In the genomic region with DNA sequence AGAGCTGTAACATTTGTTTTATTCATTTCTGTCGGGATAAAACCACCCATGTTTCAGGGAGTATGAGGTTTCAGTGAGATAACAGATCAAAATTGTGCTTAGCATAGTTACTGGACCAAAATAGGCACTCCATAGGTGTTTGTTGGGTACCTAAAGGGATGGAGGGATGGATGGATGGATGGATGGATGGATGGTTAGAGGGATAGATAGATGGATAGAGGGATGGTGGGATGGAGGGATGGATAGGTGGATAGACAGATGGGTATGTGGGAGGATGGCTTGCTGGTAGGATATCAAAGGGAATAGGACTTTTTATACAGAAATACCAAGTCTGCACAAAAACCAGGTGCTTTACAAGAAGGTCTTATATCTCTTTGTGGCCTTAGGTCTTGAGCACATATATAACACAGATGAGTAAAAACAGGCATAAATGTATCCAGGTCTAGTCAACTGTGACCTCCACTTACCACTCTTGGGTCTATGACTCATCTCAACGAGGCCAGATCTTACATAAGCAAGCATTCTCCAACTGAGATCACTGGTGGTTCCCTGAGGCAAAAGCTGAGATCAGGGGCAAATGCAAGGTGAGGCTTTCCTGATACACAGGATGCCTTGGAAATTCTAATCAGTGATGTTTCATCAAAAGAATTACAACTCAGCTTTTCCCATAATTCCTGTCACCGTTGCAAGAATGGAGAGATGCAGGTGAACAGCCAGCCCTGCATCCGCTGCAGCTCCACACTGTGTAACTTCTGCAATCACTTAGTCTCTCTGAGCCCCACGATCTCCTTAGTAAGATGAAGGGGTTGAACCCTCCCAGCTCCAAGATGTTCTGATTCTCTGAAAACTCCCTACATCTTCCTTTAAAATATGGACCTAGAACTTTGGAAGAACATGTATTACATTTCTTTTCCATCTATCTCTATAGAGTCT, we compare ENCODE assay signal across 8 cellular contexts. TPM values are rescaled to one million over a fixed set of nuclear protein-coding genes. Genes with fewer than 3 reads are reported as not detected.
DNase-seq lines count a peak whose midpoint lies in the region; ATAC-seq, FAIRE-seq and TF ChIP-seq lines count a peak whose summit lies in the region.

No MANE protein-coding gene starts in this region.

- peaks cover 24 to 29% of the 10 kb centered on the region in 2 donors for H3K36me3 Mint-ChIP-seq in CD14-positive monocyte
- peaks cover 0 to 1% of the 10 kb centered on the region in 2 donors for H3K36me3 Mint-ChIP-seq in activated T-cell treated with anti-CD3 and anti-CD28 coated beads, Interleukin-2, amount 50 U/mL, for 72 hours (ENCODE audit: insufficient read depth in 2 of 2)
- no peaks in the 10 kb centered on the region for H3K36me3 Mint-ChIP-seq in H9 (ENCODE audit: insufficient read depth in 1 of 3, low read depth in 3 of 3)
- H3K36me3 Mint-ChIP-seq in CD4-positive, alpha-beta memory T cell, result no peaks in the 10 kb centered on the region

- no peak overlapping the region for H3K14ac ChIP-seq in H9 (ENCODE audit: insufficient read depth, low read length)

- H3K27me3 Mint-ChIP-seq in CD14-positive monocyte (ENCODE audit: low read depth in 3 of 3) (peaks cover 0 to 6% (median 0%) of the 10 kb centered on the region in 3 donors), H9 (ENCODE audit: low read depth) (no peaks in the 10 kb centered on the region)
- peaks cover 61% of the 10 kb centered on the region for H3K27me3 Mint-ChIP-seq in activated T-cell treated with anti-CD3 and anti-CD28 coated beads, Interleukin-2, amount 50 U/mL, for 72 hours (ENCODE audit: low read depth)
- peaks cover 0 to 1% of the 10 kb centered on the region in 2 donors for H3K27me3 Mint-ChIP-seq in CD4-positive, alpha-beta memory T cell

- H3K4me1 Mint-ChIP-seq in CD14-positive monocyte, result peaks cover 44% of the 10 kb centered on the region
- H3K4me1 Mint-ChIP-seq in activated T-cell treated with anti-CD3 and anti-CD28 coated beads, Interleukin-2, amount 50 U/mL, for 72 hours (ENCODE audit: low read depth), result peaks cover 20% of the 10 kb centered on the region
- H3K4me1 Mint-ChIP-seq in H9, result peaks cover 15% of the 10 kb centered on the region in 2 experiments
- H3K4me1 Mint-ChIP-seq in CD4-positive, alpha-beta memory T cell, result peaks cover 0 to 1% (median 0%) of the 10 kb centered on the region in 4 donors

- peak overlapping the region; percentile 76 to 94 (median 89) for H3K27ac Mint-ChIP-seq in CD14-positive monocyte
- H3K27ac Mint-ChIP-seq in activated T-cell treated with anti-CD3 and anti-CD28 coated beads, Interleukin-2, amount 50 U/mL, for 72 hours, result peak overlapping the region; percentile 98
- H3K27ac Mint-ChIP-seq in H9, result no peak overlapping the region
- peak overlapping the region in 2 of 7 donors; percentile 17 to 34 for H3K27ac Mint-ChIP-seq in CD4-positive, alpha-beta memory T cell

- H3K56ac ChIP-seq in H9 (ENCODE audit: insufficient read length, low read depth, low read length), result no peak overlapping the region

- H3K4me2 ChIP-seq in H9 (ENCODE audit: insufficient read depth, insufficient read length, low read length), result no peak overlapping the region

- no peak overlapping the region for H2AFZ ChIP-seq in H9 (ENCODE audit: low read length)

- no peak overlapping the region for H3T11ph ChIP-seq in H9 (ENCODE audit: low read length)

- H3K4me1 ChIP-seq in H9 (ENCODE audit: insufficient read depth, low read length), result peaks cover 8% of the 10 kb centered on the region
- no peaks in the 10 kb centered on the region for H3K4me1 ChIP-seq in CD4-positive, alpha-beta memory T cell (ENCODE audit: insufficient read depth, low read length)

- peak; percentile 81 for ATAC-seq in HG03175 (IDR thresholded peaks at IDR 0.05; ENCODE audit: unreplicated experiment)
- peak; percentile 98 to 99 for ATAC-seq in activated T-cell treated with anti-CD3 and anti-CD28 coated beads, Interleukin-2, amount 50 U/mL, for 72 hours (replicated peaks in 1 of 2)

- H3K27me3 ChIP-seq in H9 (ENCODE audit: insufficient read depth, low read length), result no peaks in the 10 kb centered on the region
- no peaks in the 10 kb centered on the region for H3K27me3 ChIP-seq in CD4-positive, alpha-beta memory T cell (ENCODE audit: insufficient read depth, low read length)

- no peaks in the 10 kb centered on the region for H3K79me2 ChIP-seq in H9 (ENCODE audit: insufficient read depth, low read length)

- H3K9me3 ChIP-seq in H9 (ENCODE audit: control insufficient read depth, low read depth, low read length), result no peaks in the 10 kb centered on the region
- no peaks in the 10 kb centered on the region for H3K9me3 ChIP-seq in CD4-positive, alpha-beta memory T cell (ENCODE audit: control insufficient read depth in 1 of 2, low read length in 2 of 2)

- no peak overlapping the region for H2AK5ac ChIP-seq in H9 (ENCODE audit: insufficient read length, low read length)

- H2BK15ac ChIP-seq in H9 (ENCODE audit: low read depth, low read length), result no peak overlapping the region

- no peak overlapping the region for H3K4ac ChIP-seq in H9 (ENCODE audit: low read depth, low read length)

- CTCF ChIA-PET in CD4-positive, alpha-beta memory T cell (lab: Charles Lee; ENCODE audit: partially characterized antibody), result no interaction called here

- H4K8ac ChIP-seq in H9 (replicated peaks; ENCODE audit: insufficient read length, low read depth, low read length), result no peak overlapping the region

- no peaks in the 10 kb centered on the region for H3K23me2 ChIP-seq in H9 (ENCODE audit: insufficient read length, low read depth, low read length, poor library complexity, severe bottlenecking)

- H2BK12ac ChIP-seq in H9 (ENCODE audit: insufficient read length, low read depth, low read length), result no peak overlapping the region

- no peak overlapping the region for H3K4me3 Mint-ChIP-seq in CD14-positive monocyte
- peak overlapping the region; percentile 25 to 79 for H3K4me3 Mint-ChIP-seq in activated T-cell treated with anti-CD3 and anti-CD28 coated beads, Interleukin-2, amount 50 U/mL, for 72 hours
- no peak overlapping the region for H3K4me3 Mint-ChIP-seq in H9
- H3K4me3 Mint-ChIP-seq in CD4-positive, alpha-beta memory T cell, result no peak overlapping the region

- no peak overlapping the region for H4K91ac ChIP-seq in H9 (ENCODE audit: insufficient read length, low read depth, low read length)

- no peak overlapping the region for H3K18ac ChIP-seq in H9 (ENCODE audit: insufficient read length, low read depth, low read length)

- H3K27ac ChIP-seq in H9 (ENCODE audit: insufficient read length, low read depth, low read length), result no peak overlapping the region
- no peak overlapping the region for H3K27ac ChIP-seq in CD4-positive, alpha-beta memory T cell (ENCODE audit: low read depth, low read length)

- WGBS in H9 (ENCODE audit: extremely low coverage, insufficient read length, low lambda C conversion rate), result no CpG with 5 or more reads among the region's 5 CpGs

- H4K5ac ChIP-seq in H9 (ENCODE audit: insufficient read length, low read depth, low read length), result no peak overlapping the region

- FAIRE-seq in GM19239 (lab: Jason Lieb, UNC), result peak; percentile 97

- no peak overlapping the region for H3K23ac ChIP-seq in H9 (ENCODE audit: insufficient read length, low read depth, low read length)

- H4K20me1 ChIP-seq in H9 (ENCODE audit: control insufficient read depth, insufficient read depth, insufficient read length), result no peaks in the 10 kb centered on the region

- no peak overlapping the region for H3K4me3 ChIP-seq in CD4-positive, alpha-beta memory T cell (ENCODE audit: low read length in 2 of 2)

- no peak overlapping the region for H2BK120ac ChIP-seq in H9 (ENCODE audit: low read depth, low read length, poor library complexity, severe bottlenecking)

- POLR2A ChIA-PET in CD4-positive, alpha-beta memory T cell (lab: Charles Lee; ENCODE audit: partially characterized antibody), result no interaction called here

- no peak overlapping the region for H2BK5ac ChIP-seq in H9 (ENCODE audit: insufficient read length, low read length)

- intact Hi-C loops in CD14-positive monocyte (cut with micrococcal nuclease), result no loop called here
- intact Hi-C loops in CD4-positive, alpha-beta memory T cell (cut with micrococcal nuclease), result no loop called here

- DNase-seq in CD14-positive monocyte (ENCODE audit: low spot score), result peak; percentile 66
- peak; percentile 38 for DNase-seq in GM19239 (ENCODE audit: insufficient read length, low spot score)
- peak; percentile 70 to 75 for DNase-seq in activated T-cell treated with anti-CD3 and anti-CD28 coated beads, Interleukin-2, amount 50 U/mL, for 72 hours
- DNase-seq in stimulated activated CD8-positive, alpha-beta memory T cell treated with anti-CD3 and anti-CD28 coated beads, Interleukin-4, amount 100 ng/mL, for 48 hours, result peak; percentile 50
- DNase-seq in H9, result no peak
- DNase-seq in CD4-positive, alpha-beta memory T cell, result no peak
- no peak for DNase-seq in iPS-NIHi7 (ENCODE audit: extremely low spot score)

- TF ChIP-seq CTCF in CD14-positive monocyte (IDR thresholded peaks at IDR 0.05) (no peak), H9 (conservative IDR thresholded peaks at IDR 0.05) (no peak)

- no peak overlapping the region for H2BK20ac ChIP-seq in H9 (ENCODE audit: low read depth, low read length, poor library complexity, severe bottlenecking)

- H3K79me1 ChIP-seq in H9 (ENCODE audit: insufficient read depth, low read depth, low read length, poor library complexity, severe bottlenecking), result no peaks in the 10 kb centered on the region

- no peaks in the 10 kb centered on the region for H3K36me3 ChIP-seq in CD4-positive, alpha-beta memory T cell (ENCODE audit: insufficient read depth, low read length)

- H3K9me3 Mint-ChIP-seq in CD14-positive monocyte (peaks cover 0 to 3% (median 0%) of the 10 kb centered on the region in 7 donors), H9 (no peaks in the 10 kb centered on the region; a peak in 1 of 5 replicates)
- H3K9me3 Mint-ChIP-seq in activated T-cell treated with anti-CD3 and anti-CD28 coated beads, Interleukin-2, amount 50 U/mL, for 72 hours, result no peaks in the 10 kb centered on the region
- H3K9me3 Mint-ChIP-seq in CD4-positive, alpha-beta memory T cell, result no peaks in the 10 kb centered on the region

- no peak overlapping the region for H3K9ac ChIP-seq in H9 (ENCODE audit: extremely low read depth, insufficient read length, low read length)

RNA-seq across cellular contexts. Expression of a gene that starts 32.0 kb away (rescaled TPM):
- polyA plus RNA-seq in CD14-positive monocyte, result 100 to 1,000 TPM; 331 to 347 TPM
- under 1 TPM; 0.12 to 0.46 TPM for total RNA-seq in activated T-cell treated with anti-CD3 and anti-CD28 coated beads, Interleukin-2, amount 50 U/mL, for 72 hours
- total RNA-seq in H9 (2021), result 1.8 and 1.9 TPM in 2 replicates
- total RNA-seq in CD4-positive, alpha-beta memory T cell, result 1 to 10 TPM; 1.2 to 1.7 TPM
- under 1 TPM; 0.25 to 0.57 TPM for polyA plus RNA-seq in CD4-positive, alpha-beta memory T cell

RNA-seq across cellular contexts. Expression of a gene that starts 56.1 kb away (rescaled TPM):
- 1 to 10 TPM; 3.3 to 3.7 TPM for polyA plus RNA-seq in CD14-positive monocyte
- 10 to 100 TPM; 27.0 to 28.9 TPM for total RNA-seq in activated T-cell treated with anti-CD3 and anti-CD28 coated beads, Interleukin-2, amount 50 U/mL, for 72 hours
- total RNA-seq in H9 (2021), result 30.0 and 32.7 TPM in 2 replicates
- total RNA-seq in CD4-positive, alpha-beta memory T cell, result 10 to 100 TPM; 21.1 to 22.6 TPM
- 1 to 10 TPM; 4.8 to 5.9 TPM for polyA plus RNA-seq in CD4-positive, alpha-beta memory T cell

Comparison
In these comparisons a context has a peak if more than half of its experiments do, and no peak if none do; other contexts are left out.
1. DNase-seq: peak in CD14-positive monocyte (single experiment), GM19239 (single experiment), activated T-cell treated with anti-CD3 and anti-CD28 coated beads, Interleukin-2, amount 50 U/mL, for 72 hours (2 of 2) and stimulated activated CD8-positive, alpha-beta memory T cell treated with anti-CD3 and anti-CD28 coated beads, Interleukin-4, amount 100 ng/mL, for 48 hours (single experiment); none in H9 (single experiment), CD4-positive, alpha-beta memory T cell (0 of 5) and iPS-NIHi7 (single experiment).
2. H3K27ac Mint-ChIP-seq: peak in CD14-positive monocyte (7 of 7) and activated T-cell treated with anti-CD3 and anti-CD28 coated beads, Interleukin-2, amount 50 U/mL, for 72 hours (single experiment); none in H9 (0 of 3).
3. H3K4me3 Mint-ChIP-seq: peak in activated T-cell treated with anti-CD3 and anti-CD28 coated beads, Interleukin-2, amount 50 U/mL, for 72 hours (2 of 2); none in CD14-positive monocyte (0 of 2), H9 (0 of 2) and CD4-positive, alpha-beta memory T cell (0 of 8).